Comparison of ENCODE assay signal across 1 cellular context in the genomic region with DNA sequence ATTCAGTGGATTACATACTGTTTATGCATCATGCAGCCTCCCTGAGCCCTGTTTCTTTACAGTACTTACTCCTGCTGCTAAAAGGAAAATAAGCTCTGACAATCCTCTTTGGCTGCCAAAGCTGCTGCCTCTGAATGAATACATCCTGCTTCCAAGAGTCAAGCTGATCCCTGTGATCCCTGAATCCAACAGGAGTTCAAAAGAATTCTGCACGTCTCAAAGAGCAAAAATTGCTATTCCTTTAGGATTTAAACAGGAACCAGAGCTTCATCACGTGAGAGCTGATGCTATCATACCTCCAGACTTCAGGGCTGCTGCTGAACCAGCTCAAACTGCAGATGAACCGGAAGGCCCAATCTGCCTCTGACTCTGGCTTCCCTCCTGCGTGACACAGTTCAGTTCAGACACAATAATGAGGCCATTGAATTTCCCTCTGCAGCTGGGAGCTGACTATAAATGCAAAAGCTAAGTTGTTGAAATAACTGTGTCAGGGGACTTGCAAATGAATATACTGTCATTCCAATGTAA.
TF ChIP-seq lines count a peak whose summit lies in the region.

No MANE protein-coding gene starts in this region.

TF ChIP-seq in H1, 55 proteins besides CTCF, POLR2A, EP300 and RAD21 (continued from another document):
- TF ChIP-seq, protein P1, sequence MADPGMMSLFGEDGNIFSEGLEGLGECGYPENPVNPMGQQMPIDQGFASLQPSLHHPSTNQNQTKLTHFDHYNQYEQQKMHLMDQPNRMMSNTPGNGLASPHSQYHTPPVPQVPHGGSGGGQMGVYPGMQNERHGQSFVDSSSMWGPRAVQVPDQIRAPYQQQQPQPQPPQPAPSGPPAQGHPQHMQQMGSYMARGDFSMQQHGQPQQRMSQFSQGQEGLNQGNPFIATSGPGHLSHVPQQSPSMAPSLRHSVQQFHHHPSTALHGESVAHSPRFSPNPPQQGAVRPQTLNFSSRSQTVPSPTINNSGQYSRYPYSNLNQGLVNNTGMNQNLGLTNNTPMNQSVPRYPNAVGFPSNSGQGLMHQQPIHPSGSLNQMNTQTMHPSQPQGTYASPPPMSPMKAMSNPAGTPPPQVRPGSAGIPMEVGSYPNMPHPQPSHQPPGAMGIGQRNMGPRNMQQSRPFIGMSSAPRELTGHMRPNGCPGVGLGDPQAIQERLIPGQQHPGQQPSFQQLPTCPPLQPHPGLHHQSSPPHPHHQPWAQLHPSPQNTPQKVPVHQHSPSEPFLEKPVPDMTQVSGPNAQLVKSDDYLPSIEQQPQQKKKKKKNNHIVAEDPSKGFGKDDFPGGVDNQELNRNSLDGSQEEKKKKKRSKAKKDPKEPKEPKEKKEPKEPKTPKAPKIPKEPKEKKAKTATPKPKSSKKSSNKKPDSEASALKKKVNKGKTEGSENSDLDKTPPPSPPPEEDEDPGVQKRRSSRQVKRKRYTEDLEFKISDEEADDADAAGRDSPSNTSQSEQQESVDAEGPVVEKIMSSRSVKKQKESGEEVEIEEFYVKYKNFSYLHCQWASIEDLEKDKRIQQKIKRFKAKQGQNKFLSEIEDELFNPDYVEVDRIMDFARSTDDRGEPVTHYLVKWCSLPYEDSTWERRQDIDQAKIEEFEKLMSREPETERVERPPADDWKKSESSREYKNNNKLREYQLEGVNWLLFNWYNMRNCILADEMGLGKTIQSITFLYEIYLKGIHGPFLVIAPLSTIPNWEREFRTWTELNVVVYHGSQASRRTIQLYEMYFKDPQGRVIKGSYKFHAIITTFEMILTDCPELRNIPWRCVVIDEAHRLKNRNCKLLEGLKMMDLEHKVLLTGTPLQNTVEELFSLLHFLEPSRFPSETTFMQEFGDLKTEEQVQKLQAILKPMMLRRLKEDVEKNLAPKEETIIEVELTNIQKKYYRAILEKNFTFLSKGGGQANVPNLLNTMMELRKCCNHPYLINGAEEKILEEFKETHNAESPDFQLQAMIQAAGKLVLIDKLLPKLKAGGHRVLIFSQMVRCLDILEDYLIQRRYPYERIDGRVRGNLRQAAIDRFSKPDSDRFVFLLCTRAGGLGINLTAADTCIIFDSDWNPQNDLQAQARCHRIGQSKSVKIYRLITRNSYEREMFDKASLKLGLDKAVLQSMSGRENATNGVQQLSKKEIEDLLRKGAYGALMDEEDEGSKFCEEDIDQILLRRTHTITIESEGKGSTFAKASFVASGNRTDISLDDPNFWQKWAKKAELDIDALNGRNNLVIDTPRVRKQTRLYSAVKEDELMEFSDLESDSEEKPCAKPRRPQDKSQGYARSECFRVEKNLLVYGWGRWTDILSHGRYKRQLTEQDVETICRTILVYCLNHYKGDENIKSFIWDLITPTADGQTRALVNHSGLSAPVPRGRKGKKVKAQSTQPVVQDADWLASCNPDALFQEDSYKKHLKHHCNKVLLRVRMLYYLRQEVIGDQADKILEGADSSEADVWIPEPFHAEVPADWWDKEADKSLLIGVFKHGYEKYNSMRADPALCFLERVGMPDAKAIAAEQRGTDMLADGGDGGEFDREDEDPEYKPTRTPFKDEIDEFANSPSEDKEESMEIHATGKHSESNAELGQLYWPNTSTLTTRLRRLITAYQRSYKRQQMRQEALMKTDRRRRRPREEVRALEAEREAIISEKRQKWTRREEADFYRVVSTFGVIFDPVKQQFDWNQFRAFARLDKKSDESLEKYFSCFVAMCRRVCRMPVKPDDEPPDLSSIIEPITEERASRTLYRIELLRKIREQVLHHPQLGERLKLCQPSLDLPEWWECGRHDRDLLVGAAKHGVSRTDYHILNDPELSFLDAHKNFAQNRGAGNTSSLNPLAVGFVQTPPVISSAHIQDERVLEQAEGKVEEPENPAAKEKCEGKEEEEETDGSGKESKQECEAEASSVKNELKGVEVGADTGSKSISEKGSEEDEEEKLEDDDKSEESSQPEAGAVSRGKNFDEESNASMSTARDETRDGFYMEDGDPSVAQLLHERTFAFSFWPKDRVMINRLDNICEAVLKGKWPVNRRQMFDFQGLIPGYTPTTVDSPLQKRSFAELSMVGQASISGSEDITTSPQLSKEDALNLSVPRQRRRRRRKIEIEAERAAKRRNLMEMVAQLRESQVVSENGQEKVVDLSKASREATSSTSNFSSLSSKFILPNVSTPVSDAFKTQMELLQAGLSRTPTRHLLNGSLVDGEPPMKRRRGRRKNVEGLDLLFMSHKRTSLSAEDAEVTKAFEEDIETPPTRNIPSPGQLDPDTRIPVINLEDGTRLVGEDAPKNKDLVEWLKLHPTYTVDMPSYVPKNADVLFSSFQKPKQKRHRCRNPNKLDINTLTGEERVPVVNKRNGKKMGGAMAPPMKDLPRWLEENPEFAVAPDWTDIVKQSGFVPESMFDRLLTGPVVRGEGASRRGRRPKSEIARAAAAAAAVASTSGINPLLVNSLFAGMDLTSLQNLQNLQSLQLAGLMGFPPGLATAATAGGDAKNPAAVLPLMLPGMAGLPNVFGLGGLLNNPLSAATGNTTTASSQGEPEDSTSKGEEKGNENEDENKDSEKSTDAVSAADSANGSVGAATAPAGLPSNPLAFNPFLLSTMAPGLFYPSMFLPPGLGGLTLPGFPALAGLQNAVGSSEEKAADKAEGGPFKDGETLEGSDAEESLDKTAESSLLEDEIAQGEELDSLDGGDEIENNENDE (IDR thresholded peaks at IDR 0.05; ENCODE audit: insufficient replicate concordance, low read length) = no peak
